9 cellular contexts compared by ENCODE assay signal in genomic region chr3:30649572-30650310, GRCh38. TPM values are rescaled to one million over a fixed set of nuclear protein-coding genes. Genes with fewer than 3 reads are reported as not detected.
A peak's percentile ranks its signal among the peaks of the same experiment; 100 is the strongest.
DNase-seq lines count a peak whose midpoint lies in the region; ATAC-seq and TF ChIP-seq lines count a peak whose summit lies in the region.
"Had no signal": no experiment of that assay in that cellular context is flagged by ENCODE, and none has a peak within 500 bp of the region (broad histone marks: within the 10 kb centered on the region; RNA-seq: fewer than 3 reads in every experiment).

No MANE protein-coding gene starts in this region.

- peaks cover 2% of the 10 kb centered on the region for H3K36me3 ChIP-seq in mesendoderm (ENCODE audit: control insufficient read depth, insufficient read depth, low read length)

- no peak overlapping the region for H3K18ac ChIP-seq in mesendoderm (ENCODE audit: low read length)

- no CpG with 5 or more reads among the region's 9 CpGs for WGBS in mesendoderm (ENCODE audit: extremely low coverage, insufficient coverage, low lambda C conversion rate)

- no peak overlapping the region for H3K4me2 ChIP-seq in mesendoderm (ENCODE audit: low read length)

- no peak overlapping the region for H3K23ac ChIP-seq in mesendoderm (ENCODE audit: low read length)

- H4K8ac ChIP-seq in mesendoderm (ENCODE audit: low read depth, low read length) = no peak overlapping the region

- DNase-seq in EH (ENCODE audit: low read depth) (peak; percentile 89), NB4 (ENCODE audit: low read depth) (peak; percentile 90), fibroblast of gingiva (ENCODE audit: low read depth) (peak; percentile 54), cerebellum (ENCODE audit: low spot score) (no peak), mesendoderm (no peak), activated gamma-delta T cell treated with Interleukin-2 at 50 U/mL for 16 hours (no peak)

- no peaks in the 10 kb centered on the region for H3K27me3 ChIP-seq in mesendoderm (ENCODE audit: insufficient read depth, low read length, poor library complexity)

- H3K56ac ChIP-seq in mesendoderm (ENCODE audit: low read length) = no peak overlapping the region

- no peak overlapping the region for H2BK15ac ChIP-seq in mesendoderm (replicated peaks; ENCODE audit: low read depth)

- no peaks in the 10 kb centered on the region for H3K79me1 ChIP-seq in mesendoderm (ENCODE audit: low read length)

- H3K4ac ChIP-seq in mesendoderm (ENCODE audit: low read depth, low read length) = no peak overlapping the region

- H2AK5ac ChIP-seq in mesendoderm (ENCODE audit: low read length) = no peak overlapping the region

- no peak for TF ChIP-seq POLR2A in NB4 (IDR thresholded peaks at IDR 0.05; ENCODE audit: extremely low read depth, insufficient read length)

- no peak overlapping the region for H3K9ac ChIP-seq in mesendoderm (ENCODE audit: low read length)

- peaks cover 2% of the 10 kb centered on the region for H3K4me1 ChIP-seq in mesendoderm (ENCODE audit: control insufficient read depth, low read depth, low read length)

- no peak overlapping the region for H3K27ac ChIP-seq in mesendoderm (ENCODE audit: low read depth, low read length)

- H2BK5ac ChIP-seq in mesendoderm (ENCODE audit: low read length) = no peak overlapping the region

- H3K79me2 ChIP-seq in mesendoderm (ENCODE audit: control insufficient read depth, insufficient read depth, low read length) = no peaks in the 10 kb centered on the region

- no peak for TF ChIP-seq CTCF in NB4 (IDR thresholded peaks at IDR 0.05; ENCODE audit: low read depth, low read length)

- H4K5ac ChIP-seq in mesendoderm (ENCODE audit: low read length) = no peak overlapping the region

- ATAC-seq in GM21528 (IDR thresholded peaks at IDR 0.05; ENCODE audit: low FRiP score, unreplicated experiment) (peak; percentile 70), HG03280 (IDR thresholded peaks at IDR 0.05; ENCODE audit: unreplicated experiment) (no peak)
- ATAC-seq: HCT116 had no signal

- H2BK120ac ChIP-seq in mesendoderm (ENCODE audit: low read depth, low read length) = no peak overlapping the region

- H3K4me3 ChIP-seq in NB4 (ENCODE audit: low read depth, low read length) (no peak overlapping the region), mesendoderm (ENCODE audit: low read length) (no peak overlapping the region)

RNA-seq across cellular contexts. Expression of gene TGFBR2, which starts 43.3 kb away (rescaled TPM):
- 12.1 TPM for total RNA-seq in cerebellum
- polyA plus RNA-seq in mesendoderm (2013, experiment 1 of 2) = 2.6 TPM
- 2.6 TPM for polyA plus RNA-seq in mesendoderm (2013, experiment 2 of 2)

Comparison
In these comparisons a context has a peak if more than half of its experiments do, and no peak if none do; other contexts are left out.
1. DNase-seq: peak in EH (single experiment), NB4 (single experiment) and fibroblast of gingiva (single experiment); none in cerebellum (single experiment), mesendoderm (single experiment) and activated gamma-delta T cell treated with Interleukin-2 at 50 U/mL for 16 hours (single experiment).